ENCODE assay signal across 1 cellular context in genomic region chr9:76351006-76351405, GRCh38.
TF ChIP-seq lines count a peak whose summit lies in the region.

No MANE protein-coding gene starts in this region.

TF ChIP-seq in SK-N-SH, 30 proteins besides CTCF, POLR2A, EP300 and RAD21 (continued from another document):
- TF ChIP-seq IRF3 (IDR thresholded peaks at IDR 0.05; ENCODE audit: low read depth, low read length): no peak
- TF ChIP-seq RCOR1 (IDR thresholded peaks at IDR 0.05; ENCODE audit: low read length): no peak
